In the genomic region with DNA sequence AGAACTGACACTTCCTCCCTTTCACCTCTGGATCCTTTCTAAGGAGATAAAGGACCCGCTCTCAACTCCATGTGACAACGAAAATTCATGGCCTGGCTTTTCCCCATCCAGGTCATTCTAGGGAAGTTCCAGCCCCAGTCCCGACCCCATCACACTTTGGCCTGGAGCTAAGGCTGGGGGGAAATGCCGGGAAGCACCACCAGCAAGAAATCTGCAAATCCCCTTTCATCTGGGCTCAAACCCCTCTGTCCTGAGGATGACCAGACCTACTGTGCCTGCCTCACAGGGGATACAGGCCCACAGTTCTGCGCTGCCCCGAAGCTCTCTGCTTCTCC, we compare ENCODE assay signal across 14 cellular contexts. TPM values are rescaled to one million over a fixed set of nuclear protein-coding genes. Genes with fewer than 3 reads are reported as not detected.
DNase-seq lines count a peak whose midpoint lies in the region; ATAC-seq and TF ChIP-seq lines count a peak whose summit lies in the region.
"Had no signal": no experiment of that assay in that cellular context is flagged by ENCODE, and none has a peak within 500 bp of the region (broad histone marks: within the 10 kb centered on the region; RNA-seq: fewer than 3 reads in every experiment).

No MANE protein-coding gene starts in this region.

- peaks cover 89% of the 10 kb centered on the region for H3K27me3 Mint-ChIP-seq in activated CD4-positive, alpha-beta T cell treated with anti-CD3 and anti-CD28 coated beads, Interleukin-2, amount 10 ng/mL, durations not matched to agents 7 days and 5 days
- H3K27me3 Mint-ChIP-seq in WTC11 (ENCODE audit: low read depth) = peaks cover 97% of the 10 kb centered on the region
- peaks cover 16 to 41% (median 25%) of the 10 kb centered on the region in 3 donors for H3K27me3 Mint-ChIP-seq in immature natural killer cell (ENCODE audit: low read depth in 3 of 3)

- no peak for TF ChIP-seq CTCF in WTC11 (IDR thresholded peaks at IDR 0.05)

- H3K27me3 ChIP-seq in skeletal muscle tissue (ENCODE audit: control insufficient read depth in 3 of 3, insufficient read depth in 3 of 3, low read length in 3 of 3) = peaks cover 9 to 17% (median 16%) of the 10 kb centered on the region in 3 donors

- H3K9me3 Mint-ChIP-seq in activated CD4-positive, alpha-beta T cell treated with anti-CD3 and anti-CD28 coated beads, Interleukin-2, amount 10 ng/mL, durations not matched to agents 7 days and 5 days = no peaks in the 10 kb centered on the region
- no peaks in the 10 kb centered on the region for H3K9me3 Mint-ChIP-seq in WTC11
- no peaks in the 10 kb centered on the region for H3K9me3 Mint-ChIP-seq in immature natural killer cell

- no peaks in the 10 kb centered on the region for H3K36me3 Mint-ChIP-seq in activated CD4-positive, alpha-beta T cell treated with anti-CD3 and anti-CD28 coated beads, Interleukin-2, amount 10 ng/mL, durations not matched to agents 7 days and 5 days (ENCODE audit: low read depth)
- H3K36me3 Mint-ChIP-seq in WTC11 = 0 out of 2 replicates have a peak, but pooled peaks cover 2% of the 10 kb centered on the region
- peaks cover 0 to 3% (median 0%) of the 10 kb centered on the region in 3 donors for H3K36me3 Mint-ChIP-seq in immature natural killer cell

- H3K4me3 Mint-ChIP-seq in activated CD4-positive, alpha-beta T cell treated with anti-CD3 and anti-CD28 coated beads, Interleukin-2, amount 10 ng/mL, durations not matched to agents 7 days and 5 days = peak overlapping the region; percentile 3
- H3K4me3 Mint-ChIP-seq in WTC11 = peak overlapping the region; percentile 64
- peak overlapping the region; percentile 40 to 70 (median 44) for H3K4me3 Mint-ChIP-seq in immature natural killer cell

- CTCF ChIA-PET in activated CD4-positive, alpha-beta T cell treated with anti-CD3 and anti-CD28 coated beads, Interleukin-2, amount 10 ng/mL, durations not matched to agents 7 days and 5 days (lab: Charles Lee) = interaction anchor here (0.6 to 1.3 kb wide), 2 partner anchors 52 to 101 kb away, joined by 3 to 4 read pairs; no protein-coding TSS in a partner anchor
- CTCF ChIA-PET in WTC11 (lab: Charles Lee) = interaction anchor here (0.8 to 7.3 kb wide), 4 partner anchors 6 to 487 kb away, joined by 3 to 113 read pairs (median 6); no protein-coding TSS in a partner anchor

- H3K4me3 ChIP-seq in skeletal muscle tissue (ENCODE audit: low read length in 3 of 3) = peak overlapping the region; percentile 68 to 85 (median 83)
- H3K4me3 ChIP-seq: cardiac muscle cell had no signal

- no peak for DNase-seq in activated CD4-positive, alpha-beta T cell treated with anti-CD3 and anti-CD28 coated beads, Interleukin-2, amount 10 ng/mL, durations not matched to agents 7 days and 5 days
- no peak for DNase-seq in activated CD4-positive, alpha-beta T cell treated with anti-CD3 and anti-CD28 coated beads, Interleukin-2, amount 50 U/mL, for 4 hours
- DNase-seq in WTC11 (ENCODE audit: low spot score) (no peak), immature natural killer cell (no peak), GM03348 (ENCODE audit: low spot score) (no peak), amniotic stem cell (lab: John Stamatoyannopoulos, UW) (no peak), RKO (ENCODE audit: low spot score) (no peak)
- DNase-seq: kidney glomerular epithelial cell, NCI-H1694, T-helper 9 cell, trophoblast cell had no signal

- no peaks in the 10 kb centered on the region for H3K9me3 ChIP-seq in skeletal muscle tissue (ENCODE audit: control insufficient read depth in 3 of 3, low read length in 3 of 3)

- no peak overlapping the region for H3K27ac Mint-ChIP-seq in activated CD4-positive, alpha-beta T cell treated with anti-CD3 and anti-CD28 coated beads, Interleukin-2, amount 10 ng/mL, durations not matched to agents 7 days and 5 days
- no peak overlapping the region for H3K27ac Mint-ChIP-seq in WTC11
- no peak overlapping the region for H3K27ac Mint-ChIP-seq in immature natural killer cell

- POLR2A ChIA-PET in activated CD4-positive, alpha-beta T cell treated with anti-CD3 and anti-CD28 coated beads, Interleukin-2, amount 10 ng/mL, durations not matched to agents 7 days and 5 days (lab: Charles Lee) = no interaction called here
- POLR2A ChIA-PET in WTC11 (lab: Charles Lee) = interaction anchor here (0.6 kb wide), 1 partner anchor 138 kb away, joined by 3 read pairs; no protein-coding TSS in a partner anchor

- no peak for ATAC-seq in WTC11
- ATAC-seq: HCT116 had no signal

- peaks cover 34 to 47% (median 42%) of the 10 kb centered on the region in 3 donors for H3K4me1 ChIP-seq in skeletal muscle tissue (ENCODE audit: control insufficient read depth in 3 of 3, insufficient read depth in 3 of 3, low read length in 3 of 3)

- H3K27ac ChIP-seq in skeletal muscle tissue (ENCODE audit: low read depth, low read length) = no peak overlapping the region
- H3K27ac ChIP-seq: cardiac muscle cell had no signal

- H3K4me1 Mint-ChIP-seq in activated CD4-positive, alpha-beta T cell treated with anti-CD3 and anti-CD28 coated beads, Interleukin-2, amount 10 ng/mL, durations not matched to agents 7 days and 5 days = peaks cover 22% of the 10 kb centered on the region
- H3K4me1 Mint-ChIP-seq in WTC11 (peaks cover 56% of the 10 kb centered on the region), immature natural killer cell (peaks cover 26 to 27% of the 10 kb centered on the region in 2 donors)

- H3K9ac ChIP-seq in skeletal muscle tissue (ENCODE audit: low read depth in 1 of 3, low read length in 3 of 3) = peak overlapping the region; percentile 57 to 81 (median 78)

- H3K36me3 ChIP-seq in skeletal muscle tissue (ENCODE audit: control insufficient read depth in 3 of 3, insufficient read depth in 3 of 3, low read length in 3 of 3) = peaks cover 0 to 27% (median 7%) of the 10 kb centered on the region in 3 donors
- H3K36me3 ChIP-seq: cardiac muscle cell had no signal

TF ChIP-seq in WTC11, 78 proteins besides CTCF, POLR2A, EP300 and RAD21:
- TF ChIP-seq, protein P1, sequence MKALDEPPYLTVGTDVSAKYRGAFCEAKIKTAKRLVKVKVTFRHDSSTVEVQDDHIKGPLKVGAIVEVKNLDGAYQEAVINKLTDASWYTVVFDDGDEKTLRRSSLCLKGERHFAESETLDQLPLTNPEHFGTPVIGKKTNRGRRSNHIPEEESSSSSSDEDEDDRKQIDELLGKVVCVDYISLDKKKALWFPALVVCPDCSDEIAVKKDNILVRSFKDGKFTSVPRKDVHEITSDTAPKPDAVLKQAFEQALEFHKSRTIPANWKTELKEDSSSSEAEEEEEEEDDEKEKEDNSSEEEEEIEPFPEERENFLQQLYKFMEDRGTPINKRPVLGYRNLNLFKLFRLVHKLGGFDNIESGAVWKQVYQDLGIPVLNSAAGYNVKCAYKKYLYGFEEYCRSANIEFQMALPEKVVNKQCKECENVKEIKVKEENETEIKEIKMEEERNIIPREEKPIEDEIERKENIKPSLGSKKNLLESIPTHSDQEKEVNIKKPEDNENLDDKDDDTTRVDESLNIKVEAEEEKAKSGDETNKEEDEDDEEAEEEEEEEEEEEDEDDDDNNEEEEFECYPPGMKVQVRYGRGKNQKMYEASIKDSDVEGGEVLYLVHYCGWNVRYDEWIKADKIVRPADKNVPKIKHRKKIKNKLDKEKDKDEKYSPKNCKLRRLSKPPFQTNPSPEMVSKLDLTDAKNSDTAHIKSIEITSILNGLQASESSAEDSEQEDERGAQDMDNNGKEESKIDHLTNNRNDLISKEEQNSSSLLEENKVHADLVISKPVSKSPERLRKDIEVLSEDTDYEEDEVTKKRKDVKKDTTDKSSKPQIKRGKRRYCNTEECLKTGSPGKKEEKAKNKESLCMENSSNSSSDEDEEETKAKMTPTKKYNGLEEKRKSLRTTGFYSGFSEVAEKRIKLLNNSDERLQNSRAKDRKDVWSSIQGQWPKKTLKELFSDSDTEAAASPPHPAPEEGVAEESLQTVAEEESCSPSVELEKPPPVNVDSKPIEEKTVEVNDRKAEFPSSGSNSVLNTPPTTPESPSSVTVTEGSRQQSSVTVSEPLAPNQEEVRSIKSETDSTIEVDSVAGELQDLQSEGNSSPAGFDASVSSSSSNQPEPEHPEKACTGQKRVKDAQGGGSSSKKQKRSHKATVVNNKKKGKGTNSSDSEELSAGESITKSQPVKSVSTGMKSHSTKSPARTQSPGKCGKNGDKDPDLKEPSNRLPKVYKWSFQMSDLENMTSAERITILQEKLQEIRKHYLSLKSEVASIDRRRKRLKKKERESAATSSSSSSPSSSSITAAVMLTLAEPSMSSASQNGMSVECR (CRISPR knock-in tag; IDR thresholded peaks at IDR 0.05; ENCODE audit: borderline replicate concordance) = no peak
- TF ChIP-seq ZNF317 (CRISPR knock-in tag; IDR thresholded peaks at IDR 0.05; ENCODE audit: borderline replicate concordance, low read depth) = no peak
- TF ChIP-seq HMGA2 (CRISPR knock-in tag; IDR thresholded peaks at IDR 0.05) = no peak

RNA-seq across cellular contexts. Expression of gene SIX2, which starts 1.3 kb away (rescaled TPM):
- total RNA-seq in activated CD4-positive, alpha-beta T cell treated with anti-CD3 and anti-CD28 coated beads, Interleukin-2, amount 10 ng/mL, durations not matched to agents 7 days and 5 days = not detected
- total RNA-seq in WTC11 (2021) (1.2 to 1.7 TPM (median 1.5 TPM) in 3 replicates), skeletal muscle tissue (4.2 TPM)
- not detected for polyA plus RNA-seq in immature natural killer cell

Comparison
In these comparisons a context has a peak if more than half of its experiments do, and no peak if none do; other contexts are left out.
1. H3K4me3 Mint-ChIP-seq: peak in every context shown above with its lines; median percentile 64 in WTC11; 44 in immature natural killer cell; 3 in activated CD4-positive, alpha-beta T cell treated with anti-CD3 and anti-CD28 coated beads, Interleukin-2, amount 10 ng/mL, durations not matched to agents 7 days and 5 days.